ENCODE assay signal across 17 cellular contexts in the genomic region with DNA sequence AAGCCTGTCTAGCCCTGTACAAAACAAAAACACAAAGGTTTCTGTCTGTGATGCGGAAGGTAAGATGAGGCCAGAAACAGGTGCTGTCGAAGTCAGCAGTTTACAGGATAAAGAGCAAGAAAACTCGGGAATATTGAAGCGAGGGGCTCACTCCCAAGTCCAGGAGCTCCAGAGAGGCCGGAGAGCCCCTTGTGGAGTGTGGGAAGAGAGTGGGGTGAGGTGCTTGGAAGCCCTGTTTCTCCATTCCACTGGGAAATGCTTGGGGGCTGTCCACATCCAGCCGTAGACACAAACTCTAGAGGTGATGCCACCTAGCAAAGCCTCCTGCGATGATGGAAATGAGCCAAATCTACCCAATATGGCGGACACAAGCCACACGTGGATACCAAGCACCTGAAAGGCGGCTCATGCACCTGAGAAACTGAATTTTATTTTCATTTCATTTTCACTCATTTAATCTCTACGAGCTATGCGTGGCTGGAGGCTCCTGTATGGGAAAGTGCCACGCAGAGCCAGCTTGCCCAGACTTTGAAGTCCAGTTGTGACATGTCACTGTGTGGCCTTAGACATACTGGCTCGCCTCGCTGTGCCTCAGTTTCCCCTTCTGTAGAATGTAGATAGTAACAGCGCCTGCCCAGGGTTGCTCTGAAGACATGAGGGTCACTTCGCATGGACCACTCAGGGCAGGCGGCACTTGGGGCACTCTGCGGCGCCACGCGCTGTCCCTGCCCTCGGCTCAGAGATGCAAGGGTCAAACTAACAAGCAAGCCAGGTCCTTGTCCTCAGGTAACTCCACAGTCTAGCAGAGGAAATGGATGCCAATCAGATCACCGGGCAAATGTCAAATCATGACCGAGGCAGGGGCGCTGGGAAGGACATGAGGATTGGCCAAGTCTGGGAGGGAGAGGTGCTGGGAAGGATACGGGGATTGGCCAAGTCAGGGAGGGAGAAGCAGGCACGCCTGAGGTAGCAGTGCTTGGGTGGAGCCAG.
"Had no signal": no experiment of that assay in that cellular context is flagged by ENCODE, and none has a peak within 500 bp of the region (broad histone marks: within the 10 kb centered on the region; RNA-seq: fewer than 3 reads in every experiment).

No MANE protein-coding gene starts in this region.

- H3K27me3 ChIP-seq: gastrocnemius medialis, vagina had no signal

- H3K4me3 Mint-ChIP-seq: immature natural killer cell, nephron, type B pancreatic cell had no signal

- H3K27me3 Mint-ChIP-seq: type B pancreatic cell had no signal

- DNase-seq: dermis blood vessel endothelial cell; effector CD4-positive, alpha-beta T cell; gastrocnemius medialis; immature natural killer cell; left cardiac atrium; left ventricle myocardium inferior; mesenchymal stem cell; naive B cell; sigmoid colon; stimulated activated naive CD4-positive, alpha-beta T cell treated with Interleukin-2 at 50 U/mL for 16 hours had no signal

- H3K9me3 ChIP-seq: gastrocnemius medialis, vagina had no signal

- H3K27ac Mint-ChIP-seq: immature natural killer cell, naive B cell, nephron, type B pancreatic cell had no signal

- H3K36me3 Mint-ChIP-seq: immature natural killer cell, type B pancreatic cell had no signal

- H3K4me1 Mint-ChIP-seq: immature natural killer cell, naive B cell, nephron had no signal

- H3K36me3 ChIP-seq: gastrocnemius medialis, left ventricle myocardium inferior, sigmoid colon, vagina had no signal

- FAIRE-seq: colon, keratinocyte had no signal

- H3K4me1 ChIP-seq: gastrocnemius medialis, left ventricle myocardium inferior, vagina had no signal

- H3K4me3 ChIP-seq: gastrocnemius medialis, left ventricle myocardium inferior, lung, sigmoid colon, skin epidermis, vagina had no signal

- H3K27ac ChIP-seq: gastrocnemius medialis, left ventricle myocardium inferior, sigmoid colon, skin epidermis, vagina had no signal
